In the genomic region with DNA sequence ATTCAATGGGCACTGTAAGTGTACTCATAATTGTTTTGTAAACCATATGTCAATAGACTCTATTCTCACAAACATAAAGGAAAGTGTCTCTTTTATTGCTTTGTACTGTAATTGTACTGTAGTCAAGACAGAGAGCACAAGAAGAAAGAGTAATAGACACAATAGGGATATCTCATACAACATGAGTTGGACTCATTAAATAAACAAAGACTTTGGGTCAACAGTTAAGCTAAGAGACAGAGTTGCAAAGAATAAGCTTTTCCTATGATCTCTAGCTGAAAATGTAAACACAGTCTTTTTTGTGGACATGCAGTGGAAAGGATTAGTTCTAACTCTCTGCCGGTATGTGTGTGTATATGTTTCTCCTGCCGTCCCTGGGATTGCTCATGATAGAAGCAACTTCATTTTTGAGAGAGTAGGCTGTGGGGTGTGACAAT, we compare ENCODE assay signal across 1 cellular context.
TF ChIP-seq lines count a peak whose summit lies in the region.

No MANE protein-coding gene starts in this region.

TF ChIP-seq in HepG2, 621 proteins besides CTCF, POLR2A, EP300 and RAD21 (continued from another document and continues in another):
- TF ChIP-seq, protein P1, sequence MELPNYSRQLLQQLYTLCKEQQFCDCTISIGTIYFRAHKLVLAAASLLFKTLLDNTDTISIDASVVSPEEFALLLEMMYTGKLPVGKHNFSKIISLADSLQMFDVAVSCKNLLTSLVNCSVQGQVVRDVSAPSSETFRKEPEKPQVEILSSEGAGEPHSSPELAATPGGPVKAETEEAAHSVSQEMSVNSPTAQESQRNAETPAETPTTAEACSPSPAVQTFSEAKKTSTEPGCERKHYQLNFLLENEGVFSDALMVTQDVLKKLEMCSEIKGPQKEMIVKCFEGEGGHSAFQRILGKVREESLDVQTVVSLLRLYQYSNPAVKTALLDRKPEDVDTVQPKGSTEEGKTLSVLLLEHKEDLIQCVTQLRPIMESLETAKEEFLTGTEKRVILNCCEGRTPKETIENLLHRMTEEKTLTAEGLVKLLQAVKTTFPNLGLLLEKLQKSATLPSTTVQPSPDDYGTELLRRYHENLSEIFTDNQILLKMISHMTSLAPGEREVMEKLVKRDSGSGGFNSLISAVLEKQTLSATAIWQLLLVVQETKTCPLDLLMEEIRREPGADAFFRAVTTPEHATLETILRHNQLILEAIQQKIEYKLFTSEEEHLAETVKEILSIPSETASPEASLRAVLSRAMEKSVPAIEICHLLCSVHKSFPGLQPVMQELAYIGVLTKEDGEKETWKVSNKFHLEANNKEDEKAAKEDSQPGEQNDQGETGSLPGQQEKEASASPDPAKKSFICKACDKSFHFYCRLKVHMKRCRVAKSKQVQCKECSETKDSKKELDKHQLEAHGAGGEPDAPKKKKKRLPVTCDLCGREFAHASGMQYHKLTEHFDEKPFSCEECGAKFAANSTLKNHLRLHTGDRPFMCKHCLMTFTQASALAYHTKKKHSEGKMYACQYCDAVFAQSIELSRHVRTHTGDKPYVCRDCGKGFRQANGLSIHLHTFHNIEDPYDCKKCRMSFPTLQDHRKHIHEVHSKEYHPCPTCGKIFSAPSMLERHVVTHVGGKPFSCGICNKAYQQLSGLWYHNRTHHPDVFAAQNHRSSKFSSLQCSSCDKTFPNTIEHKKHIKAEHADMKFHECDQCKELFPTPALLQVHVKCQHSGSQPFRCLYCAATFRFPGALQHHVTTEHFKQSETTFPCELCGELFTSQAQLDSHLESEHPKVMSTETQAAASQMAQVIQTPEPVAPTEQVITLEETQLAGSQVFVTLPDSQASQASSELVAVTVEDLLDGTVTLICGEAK (IDR thresholded peaks at IDR 0.05) = no peak
- TF ChIP-seq, protein P1 (CRISPR knock-in tag; IDR thresholded peaks at IDR 0.05) = no peak; the same call in 1 of the 2 replicates
- peak; percentile 93 for TF ChIP-seq DPF2 (CRISPR knock-in tag; IDR thresholded peaks at IDR 0.05; ENCODE audit: borderline replicate concordance, low read depth)
- TF ChIP-seq, protein P2, sequence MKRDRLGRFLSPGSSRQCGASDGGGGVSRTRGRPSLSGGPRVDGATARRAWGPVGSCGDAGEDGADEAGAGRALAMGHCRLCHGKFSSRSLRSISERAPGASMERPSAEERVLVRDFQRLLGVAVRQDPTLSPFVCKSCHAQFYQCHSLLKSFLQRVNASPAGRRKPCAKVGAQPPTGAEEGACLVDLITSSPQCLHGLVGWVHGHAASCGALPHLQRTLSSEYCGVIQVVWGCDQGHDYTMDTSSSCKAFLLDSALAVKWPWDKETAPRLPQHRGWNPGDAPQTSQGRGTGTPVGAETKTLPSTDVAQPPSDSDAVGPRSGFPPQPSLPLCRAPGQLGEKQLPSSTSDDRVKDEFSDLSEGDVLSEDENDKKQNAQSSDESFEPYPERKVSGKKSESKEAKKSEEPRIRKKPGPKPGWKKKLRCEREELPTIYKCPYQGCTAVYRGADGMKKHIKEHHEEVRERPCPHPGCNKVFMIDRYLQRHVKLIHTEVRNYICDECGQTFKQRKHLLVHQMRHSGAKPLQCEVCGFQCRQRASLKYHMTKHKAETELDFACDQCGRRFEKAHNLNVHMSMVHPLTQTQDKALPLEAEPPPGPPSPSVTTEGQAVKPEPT (CRISPR knock-in tag; IDR thresholded peaks at IDR 0.05; ENCODE audit: low read depth) = no peak
- no peak for TF ChIP-seq SPEN (CRISPR knock-in tag; IDR thresholded peaks at IDR 0.05; ENCODE audit: low read depth)
- no peak for TF ChIP-seq ZNF260 (CRISPR knock-in tag; IDR thresholded peaks at IDR 0.05; ENCODE audit: borderline replicate concordance, low read depth)
- TF ChIP-seq, protein P3, sequence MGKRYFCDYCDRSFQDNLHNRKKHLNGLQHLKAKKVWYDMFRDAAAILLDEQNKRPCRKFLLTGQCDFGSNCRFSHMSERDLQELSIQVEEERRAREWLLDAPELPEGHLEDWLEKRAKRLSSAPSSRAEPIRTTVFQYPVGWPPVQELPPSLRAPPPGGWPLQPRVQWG (CRISPR knock-in tag; IDR thresholded peaks at IDR 0.05; ENCODE audit: borderline replicate concordance, low read depth) = no peak
- no peak for TF ChIP-seq AGO1 (IDR thresholded peaks at IDR 0.05; ENCODE audit: low read depth, low read length, poor library complexity, severe bottlenecking)
- TF ChIP-seq, protein P4, sequence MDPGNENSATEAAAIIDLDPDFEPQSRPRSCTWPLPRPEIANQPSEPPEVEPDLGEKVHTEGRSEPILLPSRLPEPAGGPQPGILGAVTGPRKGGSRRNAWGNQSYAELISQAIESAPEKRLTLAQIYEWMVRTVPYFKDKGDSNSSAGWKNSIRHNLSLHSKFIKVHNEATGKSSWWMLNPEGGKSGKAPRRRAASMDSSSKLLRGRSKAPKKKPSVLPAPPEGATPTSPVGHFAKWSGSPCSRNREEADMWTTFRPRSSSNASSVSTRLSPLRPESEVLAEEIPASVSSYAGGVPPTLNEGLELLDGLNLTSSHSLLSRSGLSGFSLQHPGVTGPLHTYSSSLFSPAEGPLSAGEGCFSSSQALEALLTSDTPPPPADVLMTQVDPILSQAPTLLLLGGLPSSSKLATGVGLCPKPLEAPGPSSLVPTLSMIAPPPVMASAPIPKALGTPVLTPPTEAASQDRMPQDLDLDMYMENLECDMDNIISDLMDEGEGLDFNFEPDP (CRISPR knock-in tag; conservative IDR thresholded peaks at IDR 0.05) = no peak
- no peak for TF ChIP-seq ZNF3 (CRISPR knock-in tag; IDR thresholded peaks at IDR 0.05)
- TF ChIP-seq, protein P5, sequence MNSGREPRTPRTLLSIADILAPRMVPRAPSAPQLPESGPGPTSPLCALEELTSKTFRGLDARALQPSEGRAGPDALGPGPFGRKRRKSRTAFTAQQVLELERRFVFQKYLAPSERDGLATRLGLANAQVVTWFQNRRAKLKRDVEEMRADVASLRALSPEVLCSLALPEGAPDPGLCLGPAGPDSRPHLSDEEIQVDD (CRISPR knock-in tag; IDR thresholded peaks at IDR 0.05; ENCODE audit: borderline replicate concordance) = no peak
- TF ChIP-seq POGZ (CRISPR knock-in tag; IDR thresholded peaks at IDR 0.05) = peak; percentile 78
- TF ChIP-seq, protein P6, sequence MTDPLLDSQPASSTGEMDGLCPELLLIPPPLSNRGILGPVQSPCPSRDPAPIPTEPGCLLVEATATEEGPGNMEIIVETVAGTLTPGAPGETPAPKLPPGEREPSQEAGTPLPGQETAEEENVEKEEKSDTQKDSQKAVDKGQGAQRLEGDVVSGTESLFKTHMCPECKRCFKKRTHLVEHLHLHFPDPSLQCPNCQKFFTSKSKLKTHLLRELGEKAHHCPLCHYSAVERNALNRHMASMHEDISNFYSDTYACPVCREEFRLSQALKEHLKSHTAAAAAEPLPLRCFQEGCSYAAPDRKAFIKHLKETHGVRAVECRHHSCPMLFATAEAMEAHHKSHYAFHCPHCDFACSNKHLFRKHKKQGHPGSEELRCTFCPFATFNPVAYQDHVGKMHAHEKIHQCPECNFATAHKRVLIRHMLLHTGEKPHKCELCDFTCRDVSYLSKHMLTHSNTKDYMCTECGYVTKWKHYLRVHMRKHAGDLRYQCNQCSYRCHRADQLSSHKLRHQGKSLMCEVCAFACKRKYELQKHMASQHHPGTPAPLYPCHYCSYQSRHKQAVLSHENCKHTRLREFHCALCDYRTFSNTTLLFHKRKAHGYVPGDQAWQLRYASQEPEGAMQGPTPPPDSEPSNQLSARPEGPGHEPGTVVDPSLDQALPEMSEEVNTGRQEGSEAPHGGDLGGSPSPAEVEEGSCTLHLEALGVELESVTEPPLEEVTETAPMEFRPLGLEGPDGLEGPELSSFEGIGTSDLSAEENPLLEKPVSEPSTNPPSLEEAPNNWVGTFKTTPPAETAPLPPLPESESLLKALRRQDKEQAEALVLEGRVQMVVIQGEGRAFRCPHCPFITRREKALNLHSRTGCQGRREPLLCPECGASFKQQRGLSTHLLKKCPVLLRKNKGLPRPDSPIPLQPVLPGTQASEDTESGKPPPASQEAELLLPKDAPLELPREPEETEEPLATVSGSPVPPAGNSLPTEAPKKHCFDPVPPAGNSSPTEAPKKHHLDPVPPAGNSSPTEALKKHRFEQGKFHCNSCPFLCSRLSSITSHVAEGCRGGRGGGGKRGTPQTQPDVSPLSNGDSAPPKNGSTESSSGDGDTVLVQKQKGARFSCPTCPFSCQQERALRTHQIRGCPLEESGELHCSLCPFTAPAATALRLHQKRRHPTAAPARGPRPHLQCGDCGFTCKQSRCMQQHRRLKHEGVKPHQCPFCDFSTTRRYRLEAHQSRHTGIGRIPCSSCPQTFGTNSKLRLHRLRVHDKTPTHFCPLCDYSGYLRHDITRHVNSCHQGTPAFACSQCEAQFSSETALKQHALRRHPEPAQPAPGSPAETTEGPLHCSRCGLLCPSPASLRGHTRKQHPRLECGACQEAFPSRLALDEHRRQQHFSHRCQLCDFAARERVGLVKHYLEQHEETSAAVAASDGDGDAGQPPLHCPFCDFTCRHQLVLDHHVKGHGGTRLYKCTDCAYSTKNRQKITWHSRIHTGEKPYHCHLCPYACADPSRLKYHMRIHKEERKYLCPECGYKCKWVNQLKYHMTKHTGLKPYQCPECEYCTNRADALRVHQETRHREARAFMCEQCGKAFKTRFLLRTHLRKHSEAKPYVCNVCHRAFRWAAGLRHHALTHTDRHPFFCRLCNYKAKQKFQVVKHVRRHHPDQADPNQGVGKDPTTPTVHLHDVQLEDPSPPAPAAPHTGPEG (CRISPR knock-in tag; IDR thresholded peaks at IDR 0.05) = no peak
- no peak for TF ChIP-seq KDM5B (CRISPR knock-in tag; IDR thresholded peaks at IDR 0.05; ENCODE audit: borderline replicate concordance)
- no peak for TF ChIP-seq IKZF4 (CRISPR knock-in tag; IDR thresholded peaks at IDR 0.05; ENCODE audit: borderline replicate concordance, low read depth, not compliant biosample characterization)
- 0 out of 2 replicates have a peak, but pooled peaks have one; percentile 20 for TF ChIP-seq BRCA1 (CRISPR knock-in tag; IDR thresholded peaks at IDR 0.05)
- TF ChIP-seq, protein P7, sequence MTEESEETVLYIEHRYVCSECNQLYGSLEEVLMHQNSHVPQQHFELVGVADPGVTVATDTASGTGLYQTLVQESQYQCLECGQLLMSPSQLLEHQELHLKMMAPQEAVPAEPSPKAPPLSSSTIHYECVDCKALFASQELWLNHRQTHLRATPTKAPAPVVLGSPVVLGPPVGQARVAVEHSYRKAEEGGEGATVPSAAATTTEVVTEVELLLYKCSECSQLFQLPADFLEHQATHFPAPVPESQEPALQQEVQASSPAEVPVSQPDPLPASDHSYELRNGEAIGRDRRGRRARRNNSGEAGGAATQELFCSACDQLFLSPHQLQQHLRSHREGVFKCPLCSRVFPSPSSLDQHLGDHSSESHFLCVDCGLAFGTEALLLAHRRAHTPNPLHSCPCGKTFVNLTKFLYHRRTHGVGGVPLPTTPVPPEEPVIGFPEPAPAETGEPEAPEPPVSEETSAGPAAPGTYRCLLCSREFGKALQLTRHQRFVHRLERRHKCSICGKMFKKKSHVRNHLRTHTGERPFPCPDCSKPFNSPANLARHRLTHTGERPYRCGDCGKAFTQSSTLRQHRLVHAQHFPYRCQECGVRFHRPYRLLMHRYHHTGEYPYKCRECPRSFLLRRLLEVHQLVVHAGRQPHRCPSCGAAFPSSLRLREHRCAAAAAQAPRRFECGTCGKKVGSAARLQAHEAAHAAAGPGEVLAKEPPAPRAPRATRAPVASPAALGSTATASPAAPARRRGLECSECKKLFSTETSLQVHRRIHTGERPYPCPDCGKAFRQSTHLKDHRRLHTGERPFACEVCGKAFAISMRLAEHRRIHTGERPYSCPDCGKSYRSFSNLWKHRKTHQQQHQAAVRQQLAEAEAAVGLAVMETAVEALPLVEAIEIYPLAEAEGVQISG (CRISPR knock-in tag; IDR thresholded peaks at IDR 0.05) = no peak
- TF ChIP-seq, protein P8, sequence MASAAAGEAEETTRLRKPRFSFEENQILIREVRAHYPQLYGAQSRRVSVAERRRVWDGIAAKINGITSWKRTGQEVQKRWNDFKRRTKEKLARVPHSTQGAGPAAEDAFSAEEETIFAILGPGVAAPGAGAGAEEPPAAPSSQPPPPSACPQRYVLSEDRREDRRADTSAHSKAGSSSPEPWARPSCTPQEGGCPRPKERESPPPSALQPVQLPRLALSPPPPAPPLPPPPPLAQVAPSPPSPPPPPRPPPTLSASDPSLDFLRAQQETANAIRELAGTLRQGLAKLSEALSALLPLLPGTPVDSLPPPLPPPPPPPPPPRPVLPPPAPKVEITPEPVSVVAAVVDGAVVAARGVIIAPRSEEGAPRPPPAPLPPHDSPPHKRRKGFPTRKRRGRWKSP (CRISPR knock-in tag; IDR thresholded peaks at IDR 0.05) = peak; percentile 64; the same call in 1 of the 2 replicates
- TF ChIP-seq, protein P9, sequence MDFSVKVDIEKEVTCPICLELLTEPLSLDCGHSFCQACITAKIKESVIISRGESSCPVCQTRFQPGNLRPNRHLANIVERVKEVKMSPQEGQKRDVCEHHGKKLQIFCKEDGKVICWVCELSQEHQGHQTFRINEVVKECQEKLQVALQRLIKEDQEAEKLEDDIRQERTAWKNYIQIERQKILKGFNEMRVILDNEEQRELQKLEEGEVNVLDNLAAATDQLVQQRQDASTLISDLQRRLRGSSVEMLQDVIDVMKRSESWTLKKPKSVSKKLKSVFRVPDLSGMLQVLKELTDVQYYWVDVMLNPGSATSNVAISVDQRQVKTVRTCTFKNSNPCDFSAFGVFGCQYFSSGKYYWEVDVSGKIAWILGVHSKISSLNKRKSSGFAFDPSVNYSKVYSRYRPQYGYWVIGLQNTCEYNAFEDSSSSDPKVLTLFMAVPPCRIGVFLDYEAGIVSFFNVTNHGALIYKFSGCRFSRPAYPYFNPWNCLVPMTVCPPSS (IDR thresholded peaks at IDR 0.05) = no peak
- TF ChIP-seq MYNN (CRISPR knock-in tag; IDR thresholded peaks at IDR 0.05; ENCODE audit: low read depth) = no peak
- TF ChIP-seq ZNF782 (CRISPR knock-in tag; IDR thresholded peaks at IDR 0.05; ENCODE audit: borderline replicate concordance) = no peak
- no peak for TF ChIP-seq ZNF788 (CRISPR knock-in tag; IDR thresholded peaks at IDR 0.05; ENCODE audit: borderline replicate concordance)
- TF ChIP-seq RAD51 (IDR thresholded peaks at IDR 0.05; ENCODE audit: borderline replicate concordance) = no peak
- no peak for TF ChIP-seq ZNF329 (CRISPR knock-in tag; IDR thresholded peaks at IDR 0.05; ENCODE audit: low read depth)
- TF ChIP-seq ZSCAN25 (CRISPR knock-in tag; IDR thresholded peaks at IDR 0.05) = no peak
- TF ChIP-seq ZNF230 (CRISPR knock-in tag; IDR thresholded peaks at IDR 0.05) = no peak
